Comparison of ENCODE assay signal across 8 cellular contexts in genomic region chr16:681746-682427, GRCh38. TPM values are rescaled to one million over a fixed set of nuclear protein-coding genes. Genes with fewer than 3 reads are reported as not detected.
A peak's percentile ranks its signal among the peaks of the same experiment; 100 is the strongest.
DNase-seq lines count a peak whose midpoint lies in the region; ATAC-seq, FAIRE-seq and TF ChIP-seq lines count a peak whose summit lies in the region.

No MANE protein-coding gene starts in this region.

- 61% methylated on average over 26 of the region's 28 CpGs for WGBS in K562 (ENCODE audit: insufficient coverage, low coverage, missing lambda C conversion rate)

- peaks cover 19% of the 10 kb centered on the region for H3K36me3 Mint-ChIP-seq in CD4-positive, alpha-beta T cell (ENCODE audit: low read depth)
- H3K36me3 Mint-ChIP-seq in naive thymus-derived CD8-positive, alpha-beta T cell = peaks cover 0 to 14% (median 3%) of the 10 kb centered on the region in 3 donors

- no peak for TF ChIP-seq EP300 in K562 (IDR thresholded peaks at IDR 0.05; ENCODE audit: low read length)

- H2AFZ ChIP-seq in KMS-11 (ENCODE audit: low read depth) = no peak overlapping the region
- H2AFZ ChIP-seq in K562 (ENCODE audit: low read depth, low read length) = no peak overlapping the region

- in situ Hi-C loops in K562 (cut with MboI) = no loop called here

- DNase-seq in CD4-positive, alpha-beta T cell = no peak
- DNase-seq in K562 (ENCODE audit: extremely low read depth in 1 of 4, low spot score in 3 of 4) = peak in 3 of 4 experiments; percentile 29 to 89 (median 62)
- DNase-seq in naive thymus-derived CD8-positive, alpha-beta T cell = no peak
- no peak for DNase-seq in NOMO-1 treated with DMSO at 0.1 percent for 48 hours (lab: John Stamatoyannopoulos, UW; ENCODE audit: unreplicated experiment)
- DNase-seq in stimulated activated CD4-positive, alpha-beta T cell treated with anti-CD3 and anti-CD28 coated beads, Interleukin-4, amount 100 ng/mL, for 4 hours = no peak

- H3K4me1 ChIP-seq in KMS-11 (ENCODE audit: low read depth, poor library complexity, severe bottlenecking) (no peaks in the 10 kb centered on the region), K562 (replicated peaks in 1 of 2; ENCODE audit: control insufficient read depth in 2 of 2, insufficient read depth in 2 of 2, low read length in 2 of 2) (peaks cover 33 to 98% of the 10 kb centered on the region in 2 experiments)

- BruUV-seq in K562 (replicated peaks; lab: Mats Ljungman, UMichigan) = no TSS peak

- intact Hi-C loops in CD4-positive, alpha-beta T cell (cut with DNase I, micrococcal nuclease) = no loop called here
- intact Hi-C loops in K562 (cut with micrococcal nuclease) = loop anchor here (5.0 kb wide), 1 partner anchor 285 kb away; the partner anchor contains the start of gene NME4

- H3K9me3 ChIP-seq in CD4-positive, alpha-beta T cell (ENCODE audit: control insufficient read depth, low read length) = no peaks in the 10 kb centered on the region
- no peaks in the 10 kb centered on the region for H3K9me3 ChIP-seq in K562 (replicated peaks; ENCODE audit: control insufficient read depth, insufficient read depth, low read depth, low read length)

- H3K9me3 Mint-ChIP-seq in CD4-positive, alpha-beta T cell = no peaks in the 10 kb centered on the region
- no peaks in the 10 kb centered on the region for H3K9me3 Mint-ChIP-seq in naive thymus-derived CD8-positive, alpha-beta T cell

- peaks cover 18% of the 10 kb centered on the region for H3K79me2 ChIP-seq in KMS-11 (ENCODE audit: insufficient read depth, low read depth)
- peaks cover 41% of the 10 kb centered on the region for H3K79me2 ChIP-seq in K562 (ENCODE audit: control insufficient read depth, insufficient read depth, low read length)

- H3K27ac Mint-ChIP-seq in CD4-positive, alpha-beta T cell = peak overlapping the region; percentile 70
- H3K27ac Mint-ChIP-seq in naive thymus-derived CD8-positive, alpha-beta T cell = peak overlapping the region in 6 of 10 donors; percentile 19 to 84 (median 53)

- H3K27ac ChIP-seq in CD4-positive, alpha-beta T cell (ENCODE audit: low read depth, low read length) = no peak overlapping the region
- H3K27ac ChIP-seq in KMS-11 = no peak overlapping the region
- peak overlapping the region; percentile 89 for H3K27ac ChIP-seq in K562 (ENCODE audit: extremely low read depth, low read depth, low read length)

- TF ChIP-seq POLR2A in K562 (conservative IDR thresholded peaks at IDR 0.05) = peak; percentile 19; the same call in 1 of the 2 replicates

- peaks cover 11% of the 10 kb centered on the region for H3K9me1 ChIP-seq in K562 (ENCODE audit: control insufficient read depth, insufficient read depth, low read length)

- no peaks in the 10 kb centered on the region for H3K27me3 Mint-ChIP-seq in CD4-positive, alpha-beta T cell
- H3K27me3 Mint-ChIP-seq in naive thymus-derived CD8-positive, alpha-beta T cell = no peaks in the 10 kb centered on the region

- POLR2A ChIA-PET in CD4-positive, alpha-beta T cell (lab: Charles Lee) = interaction anchor here (1.2 to 4.8 kb wide), 8 partner anchors 8 to 299 kb away, joined by 3 to 55 read pairs (median 6); partner anchors contain the start of genes METTL26, RHOT2, SOX8 and WDR24
- POLR2A ChIA-PET in K562 (lab: Yijun Ruan, JAX) = interaction anchor here (0.7 to 1.8 kb wide), 11 partner anchors 8 to 636 kb away, joined by 3 to 10 read pairs (median 4); partner anchors contain the start of genes CAPN15, METTL26, WDR24 and WFIKKN1
- POLR2A ChIA-PET in naive thymus-derived CD8-positive, alpha-beta T cell (lab: Charles Lee) = interaction anchor here (0.5 to 8.3 kb wide), 13 partner anchors 8 to 1283 kb away, joined by 3 to 95 read pairs (median 5); partner anchors contain the start of genes ANTKMT, HAGHL, MCRIP2 and METTL26

- H3K36me3 ChIP-seq in KMS-11 (ENCODE audit: insufficient read depth) = no peaks in the 10 kb centered on the region; the same call in 1 of the 2 replicates
- peaks cover 55% of the 10 kb centered on the region for H3K36me3 ChIP-seq in K562 (ENCODE audit: control insufficient read depth, insufficient read depth, low read length)

- TF ChIP-seq RAD21 in K562 (CRISPR knock-in tag; conservative IDR thresholded peaks at IDR 0.05 in 1 of 2, IDR thresholded peaks at IDR 0.05 in 1 of 2) = no peak

- peak; percentile 82 for FAIRE-seq in K562 (lab: Jason Lieb, UNC)

- H4K20me1 ChIP-seq in KMS-11 (ENCODE audit: insufficient read depth) = no peaks in the 10 kb centered on the region
- peaks cover 21% of the 10 kb centered on the region for H4K20me1 ChIP-seq in K562 (replicated peaks; ENCODE audit: control insufficient read depth, insufficient read depth, low read length)

- CTCF ChIA-PET in CD4-positive, alpha-beta T cell (lab: Charles Lee) = no interaction called here
- CTCF ChIA-PET in K562 (lab: Yijun Ruan, JAX; ENCODE audit: low intra/inter-chr PET ratio) = interaction anchor here (0.6 kb wide), 1 partner anchor 13 kb away, joined by 3 read pairs; no protein-coding TSS in a partner anchor

- peak overlapping the region; percentile 83 for H3K4me3 Mint-ChIP-seq in CD4-positive, alpha-beta T cell
- H3K4me3 Mint-ChIP-seq in naive thymus-derived CD8-positive, alpha-beta T cell = peak overlapping the region; percentile 64 to 82 (median 78)

- no peak overlapping the region for H3K9ac ChIP-seq in KMS-11
- H3K9ac ChIP-seq in K562 (ENCODE audit: insufficient read depth in 1 of 2, low read depth in 2 of 2, low read length in 2 of 2) = peak overlapping the region; percentile 83 to 98

- H3K27me3 ChIP-seq in CD4-positive, alpha-beta T cell (ENCODE audit: control insufficient read depth, insufficient read depth, low read length) = peaks cover 1% of the 10 kb centered on the region
- no peaks in the 10 kb centered on the region for H3K27me3 ChIP-seq in KMS-11 (ENCODE audit: insufficient read depth, low read depth)
- no peaks in the 10 kb centered on the region for H3K27me3 ChIP-seq in K562 (ENCODE audit: control insufficient read depth in 2 of 2, insufficient read depth in 2 of 2, low read length in 2 of 2)

- H3K4me1 Mint-ChIP-seq in CD4-positive, alpha-beta T cell (ENCODE audit: low read depth) = peaks cover 17% of the 10 kb centered on the region
- peaks cover 7 to 36% (median 32%) of the 10 kb centered on the region in 4 donors for H3K4me1 Mint-ChIP-seq in naive thymus-derived CD8-positive, alpha-beta T cell

- ATAC-seq in CD4-positive, alpha-beta T cell (ENCODE audit: poor library complexity) = no peak
- ATAC-seq in K562 (peak; percentile 11), HG03095 (IDR thresholded peaks at IDR 0.05; ENCODE audit: unreplicated experiment) (no peak), GM19324 (IDR thresholded peaks at IDR 0.05; ENCODE audit: low FRiP score, unreplicated experiment) (no peak)
- no peak for ATAC-seq in naive thymus-derived CD8-positive, alpha-beta T cell

- H3K4me2 ChIP-seq in KMS-11 (peak overlapping the region; percentile 91), K562 (ENCODE audit: insufficient read depth, low read length) (peak overlapping the region; percentile 75)

- H3K4me3 ChIP-seq in KMS-11 (IDR thresholded peaks at IDR 0.05; ENCODE audit: insufficient read depth, low read depth, low read length) (no peak overlapping the region), K562 (peak overlapping the region; percentile 98)

- no peak for TF ChIP-seq CTCF in CD4-positive, alpha-beta T cell (IDR thresholded peaks at IDR 0.05)
- TF ChIP-seq CTCF in KMS-11 (conservative IDR thresholded peaks at IDR 0.05; ENCODE audit: low read depth, low read length) (no peak), K562 (IDR thresholded peaks at IDR 0.05 in 2 of 3, conservative IDR thresholded peaks at IDR 0.05 in 1 of 3; ENCODE audit: insufficient read depth in 2 of 3, low read depth in 1 of 3, low read length in 3 of 3) (no peak)

RNA-seq across cellular contexts. Expression of gene STUB1, which starts 1.7 kb away (rescaled TPM):
- 10 to 100 TPM; 46.9 to 53.9 TPM for total RNA-seq in CD4-positive, alpha-beta T cell
- 38.7 and 156 TPM in 2 replicates for total RNA-seq in K562 (2011; cell fraction: chromatin; rRNA removed; ENCODE audit: low replicate concordance)
- total RNA-seq in K562 (2011; cell fraction: nucleolus; rRNA removed) = 192 and 203 TPM in 2 replicates
- 62.0 and 88.9 TPM in 2 replicates for total RNA-seq in K562 (2011; cell fraction: nucleoplasm; rRNA removed)
- total RNA-seq in K562 (2014; rRNA removed) = 251 and 276 TPM in 2 replicates
- 65.4 and 88.2 TPM in 2 replicates for total RNA-seq in K562 (2014; rRNA removed; fragmentation: Illumina TruSeq; extraction: Trizol)
- total RNA-seq in K562 (2015; rRNA removed; fragmentation: Illumina TruSeq; extraction: Trizol) = 147 and 168 TPM in 2 replicates
- total RNA-seq in K562 (2021) = 191 and 213 TPM in 2 replicates
- polyA plus RNA-seq in K562 (2011; rRNA removed) = 114 TPM in 2 replicates
- polyA plus RNA-seq in K562 (2011; cell fraction: cytosol; rRNA removed) = 94.5 and 181 TPM in 2 replicates
- polyA plus RNA-seq in K562 (2011; cell fraction: nucleus; rRNA removed) = 195 and 305 TPM in 2 replicates
- 87.2 and 101 TPM in 2 replicates for polyA plus RNA-seq in K562 (2012)
- polyA plus RNA-seq in K562 (2014; fragmentation: Illumina TruSeq; extraction: Trizol) = 152 and 188 TPM in 2 replicates
- polyA plus RNA-seq in K562 (2014; fragmentation: Nextera tagmentation; extraction: Ambion mirVana) = 10 to 100 TPM; 10.6 to 27.7 TPM
- 193 and 200 TPM in 2 replicates for polyA plus RNA-seq in K562 (2014; rRNA removed)
- 22.1 and 33.0 TPM in 2 replicates for polyA minus RNA-seq in K562 (2011; rRNA and poly(A)+ RNA removed)
- polyA minus RNA-seq in K562 (2011; cell fraction: cytosol; rRNA and poly(A)+ RNA removed) = 41.4 and 45.7 TPM in 2 replicates
- polyA minus RNA-seq in K562 (2011; cell fraction: nucleus; rRNA and poly(A)+ RNA removed) = 57.6 and 61.8 TPM in 2 replicates
- total RNA-seq in naive thymus-derived CD8-positive, alpha-beta T cell = 100 to 1,000 TPM in 1 of 2 experiments, 10 to 100 TPM in 1; 86.4 to 103 TPM
- polyA plus RNA-seq in naive thymus-derived CD8-positive, alpha-beta T cell = 100 to 1,000 TPM; 133 to 142 (median 135) TPM

RNA-seq across cellular contexts. Expression of gene JMJD8, which starts 2.2 kb away (rescaled TPM):
- 10 to 100 TPM; 22.0 to 23.6 TPM for total RNA-seq in CD4-positive, alpha-beta T cell
- total RNA-seq in K562 (2011; cell fraction: chromatin; rRNA removed; ENCODE audit: low replicate concordance) = 18.2 and 82.3 TPM in 2 replicates
- total RNA-seq in K562 (2011; cell fraction: nucleolus; rRNA removed) = 114 and 120 TPM in 2 replicates
- total RNA-seq in K562 (2011; cell fraction: nucleoplasm; rRNA removed) = 55.7 and 56.0 TPM in 2 replicates
- 48.3 and 63.8 TPM in 2 replicates for total RNA-seq in K562 (2014; rRNA removed)
- 9.6 and 15.8 TPM in 2 replicates for total RNA-seq in K562 (2014; rRNA removed; fragmentation: Illumina TruSeq; extraction: Trizol)
- total RNA-seq in K562 (2015; rRNA removed; fragmentation: Illumina TruSeq; extraction: Trizol) = 28.3 and 29.3 TPM in 2 replicates
- 50.6 and 56.6 TPM in 2 replicates for total RNA-seq in K562 (2021)
- polyA plus RNA-seq in K562 (2011; rRNA removed) = 22.2 and 33.4 TPM in 2 replicates
- 35.0 and 78.3 TPM in 2 replicates for polyA plus RNA-seq in K562 (2011; cell fraction: cytosol; rRNA removed)
- polyA plus RNA-seq in K562 (2011; cell fraction: nucleus; rRNA removed) = 96.4 and 165 TPM in 2 replicates
- 52.6 and 67.7 TPM in 2 replicates for polyA plus RNA-seq in K562 (2012)
- polyA plus RNA-seq in K562 (2014; fragmentation: Illumina TruSeq; extraction: Trizol) = 43.3 and 47.9 TPM in 2 replicates
- 1 to 10 TPM; 1.2 to 2.3 TPM for polyA plus RNA-seq in K562 (2014; fragmentation: Nextera tagmentation; extraction: Ambion mirVana)
- 46.6 and 48.7 TPM in 2 replicates for polyA plus RNA-seq in K562 (2014; rRNA removed)
- 5.2 and 7.4 TPM in 2 replicates for polyA minus RNA-seq in K562 (2011; rRNA and poly(A)+ RNA removed)
- polyA minus RNA-seq in K562 (2011; cell fraction: cytosol; rRNA and poly(A)+ RNA removed) = 16.1 and 16.5 TPM in 2 replicates
- 65.4 and 66.1 TPM in 2 replicates for polyA minus RNA-seq in K562 (2011; cell fraction: nucleus; rRNA and poly(A)+ RNA removed)
- 10 to 100 TPM; 40.8 to 41.2 TPM for total RNA-seq in naive thymus-derived CD8-positive, alpha-beta T cell
- 10 to 100 TPM; 31.7 to 62.8 (median 46.0) TPM for polyA plus RNA-seq in naive thymus-derived CD8-positive, alpha-beta T cell

RNA-seq across cellular contexts. Expression of gene RHBDL1, which starts 6.4 kb away (rescaled TPM):
- 1 to 10 TPM; 6.6 to 6.9 TPM for total RNA-seq in CD4-positive, alpha-beta T cell
- 4.0 and 18.2 TPM in 2 replicates for total RNA-seq in K562 (2011; cell fraction: chromatin; rRNA removed; ENCODE audit: low replicate concordance)
- total RNA-seq in K562 (2011; cell fraction: nucleolus; rRNA removed) = 16.8 and 19.9 TPM in 2 replicates
- 6.3 and 7.2 TPM in 2 replicates for total RNA-seq in K562 (2011; cell fraction: nucleoplasm; rRNA removed)
- total RNA-seq in K562 (2014; rRNA removed) (2.7 and 3.9 TPM in 2 replicates), K562 (2014; rRNA removed; fragmentation: Illumina TruSeq; extraction: Trizol) (0.11 TPM in 1 of 2 replicates, not detected in the other), K562 (2015; rRNA removed; fragmentation: Illumina TruSeq; extraction: Trizol) (0.79 and 0.94 TPM in 2 replicates), K562 (2021) (3.6 and 4.0 TPM in 2 replicates)
- polyA plus RNA-seq in K562 (2011; rRNA removed) (1.7 and 3.5 TPM in 2 replicates), K562 (2014; fragmentation: Illumina TruSeq; extraction: Trizol) (0.55 and 1.1 TPM in 2 replicates), K562 (2014; fragmentation: Nextera tagmentation; extraction: Ambion mirVana) (under 1 TPM in 1 of 2 experiments, not detected in 1; 0.03 TPM), K562 (2014; rRNA removed) (3.4 and 5.6 TPM in 2 replicates)
- polyA plus RNA-seq in K562 (2011; cell fraction: cytosol; rRNA removed) = 2.9 and 8.6 TPM in 2 replicates
- polyA plus RNA-seq in K562 (2011; cell fraction: nucleus; rRNA removed) = 36.3 and 53.0 TPM in 2 replicates
- 2.4 and 6.7 TPM in 2 replicates for polyA plus RNA-seq in K562 (2012)
- polyA minus RNA-seq in K562 (2011; rRNA and poly(A)+ RNA removed) = 0.15 and 0.39 TPM in 2 replicates
- 1.2 TPM in 1 of 2 replicates, not detected in the other for polyA minus RNA-seq in K562 (2011; cell fraction: cytosol; rRNA and poly(A)+ RNA removed)
- 3.2 and 5.4 TPM in 2 replicates for polyA minus RNA-seq in K562 (2011; cell fraction: nucleus; rRNA and poly(A)+ RNA removed)
- total RNA-seq in naive thymus-derived CD8-positive, alpha-beta T cell = 1 to 10 TPM; 1.3 to 1.4 TPM
- not detected for polyA plus RNA-seq in naive thymus-derived CD8-positive, alpha-beta T cell

RNA-seq across cellular contexts. Expression of gene WDR24, which starts 8.3 kb away (rescaled TPM):
- 10 to 100 TPM; 12.1 to 12.6 TPM for total RNA-seq in CD4-positive, alpha-beta T cell
- 7.7 and 42.2 TPM in 2 replicates for total RNA-seq in K562 (2011; cell fraction: chromatin; rRNA removed; ENCODE audit: low replicate concordance)
- total RNA-seq in K562 (2011; cell fraction: nucleolus; rRNA removed) = 40.7 and 45.1 TPM in 2 replicates
- total RNA-seq in K562 (2011; cell fraction: nucleoplasm; rRNA removed) = 14.7 and 16.8 TPM in 2 replicates
- total RNA-seq in K562 (2014; rRNA removed) = 4.8 and 5.3 TPM in 2 replicates
- total RNA-seq in K562 (2014; rRNA removed; fragmentation: Illumina TruSeq; extraction: Trizol) = 0.70 and 1.2 TPM in 2 replicates
- total RNA-seq in K562 (2015; rRNA removed; fragmentation: Illumina TruSeq; extraction: Trizol) = 3.4 and 5.1 TPM in 2 replicates
- total RNA-seq in K562 (2021) = 23.3 and 25.4 TPM in 2 replicates
- polyA plus RNA-seq in K562 (2011; rRNA removed) = 3.3 and 6.7 TPM in 2 replicates
- 5.5 and 12.0 TPM in 2 replicates for polyA plus RNA-seq in K562 (2011; cell fraction: cytosol; rRNA removed)
- polyA plus RNA-seq in K562 (2011; cell fraction: nucleus; rRNA removed) = 36.7 and 65.7 TPM in 2 replicates
- 14.6 and 20.0 TPM in 2 replicates for polyA plus RNA-seq in K562 (2012)
- polyA plus RNA-seq in K562 (2014; fragmentation: Illumina TruSeq; extraction: Trizol) = 5.5 and 10.2 TPM in 2 replicates
- polyA plus RNA-seq in K562 (2014; fragmentation: Nextera tagmentation; extraction: Ambion mirVana) = under 1 TPM; 0.08 to 0.11 TPM
- 12.2 and 12.5 TPM in 2 replicates for polyA plus RNA-seq in K562 (2014; rRNA removed)
- 2.7 and 3.3 TPM in 2 replicates for polyA minus RNA-seq in K562 (2011; rRNA and poly(A)+ RNA removed)
- 7.6 and 11.2 TPM in 2 replicates for polyA minus RNA-seq in K562 (2011; cell fraction: cytosol; rRNA and poly(A)+ RNA removed)
- polyA minus RNA-seq in K562 (2011; cell fraction: nucleus; rRNA and poly(A)+ RNA removed) = 14.4 and 18.2 TPM in 2 replicates
- 10 to 100 TPM; 16.1 to 18.4 TPM for total RNA-seq in naive thymus-derived CD8-positive, alpha-beta T cell
- polyA plus RNA-seq in naive thymus-derived CD8-positive, alpha-beta T cell = 10 to 100 TPM; 12.7 to 18.9 (median 14.7) TPM

RNA-seq across cellular contexts. Expression of gene RHOT2, which starts 14.0 kb away (rescaled TPM):
- total RNA-seq in CD4-positive, alpha-beta T cell = 100 to 1,000 TPM; 202 to 209 TPM
- 214 and 929 TPM in 2 replicates for total RNA-seq in K562 (2011; cell fraction: chromatin; rRNA removed; ENCODE audit: low replicate concordance)
- total RNA-seq in K562 (2011; cell fraction: nucleolus; rRNA removed) = 1,026 and 1,077 TPM in 2 replicates
- total RNA-seq in K562 (2011; cell fraction: nucleoplasm; rRNA removed) = 329 and 385 TPM in 2 replicates
- total RNA-seq in K562 (2014; rRNA removed) = 116 and 158 TPM in 2 replicates
- 18.6 and 26.7 TPM in 2 replicates for total RNA-seq in K562 (2014; rRNA removed; fragmentation: Illumina TruSeq; extraction: Trizol)
- 83.6 and 87.9 TPM in 2 replicates for total RNA-seq in K562 (2015; rRNA removed; fragmentation: Illumina TruSeq; extraction: Trizol)
- 267 TPM in 2 replicates for total RNA-seq in K562 (2021)
- polyA plus RNA-seq in K562 (2011; rRNA removed) = 118 and 173 TPM in 2 replicates
- polyA plus RNA-seq in K562 (2011; cell fraction: cytosol; rRNA removed) = 121 and 296 TPM in 2 replicates
- polyA plus RNA-seq in K562 (2011; cell fraction: nucleus; rRNA removed) = 1,454 and 2,407 TPM in 2 replicates
- 192 and 214 TPM in 2 replicates for polyA plus RNA-seq in K562 (2012)
- polyA plus RNA-seq in K562 (2014; fragmentation: Illumina TruSeq; extraction: Trizol) = 112 and 139 TPM in 2 replicates
- 1 to 10 TPM; 5.0 to 6.8 TPM for polyA plus RNA-seq in K562 (2014; fragmentation: Nextera tagmentation; extraction: Ambion mirVana)
- polyA plus RNA-seq in K562 (2014; rRNA removed) = 373 and 378 TPM in 2 replicates
- polyA minus RNA-seq in K562 (2011; rRNA and poly(A)+ RNA removed) = 14.4 and 20.6 TPM in 2 replicates
- 48.0 and 67.2 TPM in 2 replicates for polyA minus RNA-seq in K562 (2011; cell fraction: cytosol; rRNA and poly(A)+ RNA removed)
- polyA minus RNA-seq in K562 (2011; cell fraction: nucleus; rRNA and poly(A)+ RNA removed) = 214 and 219 TPM in 2 replicates
- 100 to 1,000 TPM; 220 TPM for total RNA-seq in naive thymus-derived CD8-positive, alpha-beta T cell
- polyA plus RNA-seq in naive thymus-derived CD8-positive, alpha-beta T cell = 10 to 100 TPM; 25.1 to 44.8 (median 31.8) TPM

Comparison
In these comparisons a context has a peak if more than half of its experiments do, and no peak if none do; other contexts are left out.
1. DNase-seq: peak in K562 (3 of 4); none in CD4-positive, alpha-beta T cell (0 of 10), naive thymus-derived CD8-positive, alpha-beta T cell (0 of 10), NOMO-1 treated with DMSO at 0.1 percent for 48 hours (single experiment) and stimulated activated CD4-positive, alpha-beta T cell treated with anti-CD3 and anti-CD28 coated beads, Interleukin-4, amount 100 ng/mL, for 4 hours (0 of 2).